Comparison of ENCODE assay signal across 8 cellular contexts in the genomic region with DNA sequence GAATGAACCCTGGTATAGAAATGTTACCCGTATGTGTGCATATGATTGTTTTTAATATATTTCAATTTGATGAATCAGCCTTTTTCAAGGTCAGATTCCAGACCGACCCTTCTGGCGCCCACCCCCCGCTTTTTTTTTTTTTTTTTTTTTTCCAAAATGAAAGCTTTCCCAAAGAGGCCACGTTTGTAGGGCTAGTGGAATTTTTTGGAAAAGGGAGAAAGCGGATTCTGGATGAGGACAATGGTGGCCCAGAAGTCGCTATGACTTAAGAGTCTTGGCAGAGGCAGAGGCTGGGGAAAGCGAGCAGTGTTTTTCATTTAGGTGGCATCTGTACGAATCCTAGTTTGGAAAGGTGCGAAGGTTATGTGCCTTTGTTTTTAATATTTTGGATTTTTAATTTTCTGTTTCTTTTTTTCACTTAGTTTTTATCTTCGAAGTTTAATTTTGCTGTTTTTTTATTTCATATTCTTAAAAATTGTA. TPM values are rescaled to one million over a fixed set of nuclear protein-coding genes. Genes with fewer than 3 reads are reported as not detected.
DNase-seq lines count a peak whose midpoint lies in the region; ATAC-seq and TF ChIP-seq lines count a peak whose summit lies in the region.

No MANE protein-coding gene starts in this region.

- peaks cover 2% of the 10 kb centered on the region for H3K9me3 Mint-ChIP-seq in glutamatergic neuron (ENCODE audit: unreplicated experiment)

- H3K9me3 ChIP-seq in WERI-Rb-1 (ENCODE audit: severe bottlenecking) = no peaks in the 10 kb centered on the region
- no peaks in the 10 kb centered on the region for H3K9me3 ChIP-seq in smooth muscle cell (replicated peaks; ENCODE audit: low read depth)

- 56% methylated on average over 11 of the region's 11 CpGs for WGBS in smooth muscle cell (ENCODE audit: low lambda C conversion rate)

- H3K27ac Mint-ChIP-seq in glutamatergic neuron (ENCODE audit: unreplicated experiment) = peak overlapping the region; percentile 99

- peak overlapping the region; percentile 96 for H3K4me3 Mint-ChIP-seq in glutamatergic neuron (ENCODE audit: unreplicated experiment)

- no peaks in the 10 kb centered on the region for H3F3A ChIP-seq in smooth muscle cell (ENCODE audit: low read depth)

- H3K27me3 ChIP-seq in WERI-Rb-1 (ENCODE audit: insufficient read depth, low read depth, severe bottlenecking) (peaks cover 6% of the 10 kb centered on the region), smooth muscle cell (ENCODE audit: low read depth) (no peaks in the 10 kb centered on the region)

- no peaks in the 10 kb centered on the region for H3K36me3 ChIP-seq in WERI-Rb-1
- H3K36me3 ChIP-seq in smooth muscle cell (ENCODE audit: low read depth) = no peaks in the 10 kb centered on the region

- H3K4me3 ChIP-seq in WERI-Rb-1 (ENCODE audit: low read depth, low read length) = peak overlapping the region; percentile 57
- peak overlapping the region; percentile 73 for H3K4me3 ChIP-seq in smooth muscle cell

- H3K9ac ChIP-seq in smooth muscle cell (ENCODE audit: low read depth) = no peak overlapping the region

- ATAC-seq in HG03442 (IDR thresholded peaks at IDR 0.05; ENCODE audit: unreplicated experiment) = no peak

- no peak overlapping the region for H2AFZ ChIP-seq in smooth muscle cell (ENCODE audit: low read depth)

- no peak for TF ChIP-seq CTCF in WERI-Rb-1 (IDR thresholded peaks at IDR 0.05; ENCODE audit: low read depth, low read length)
- TF ChIP-seq CTCF in glutamatergic neuron (IDR thresholded peaks at IDR 0.05; ENCODE audit: partially characterized antibody, unreplicated experiment) = no peak
- TF ChIP-seq CTCF in smooth muscle cell (IDR thresholded peaks at IDR 0.05; ENCODE audit: borderline replicate concordance, insufficient read depth, poor library complexity, severe bottlenecking) = no peak

- no peaks in the 10 kb centered on the region for H3K4me1 ChIP-seq in smooth muscle cell (ENCODE audit: low read depth)

- H3K4me2 ChIP-seq in smooth muscle cell = peak overlapping the region; percentile 84

- H3K79me2 ChIP-seq in smooth muscle cell (ENCODE audit: low read depth) = peaks cover 6% of the 10 kb centered on the region

- DNase-seq in DMS 273 (lab: John Stamatoyannopoulos, UW; ENCODE audit: unreplicated experiment) (peak; percentile 36), DMS 273 treated with DMSO at 0.1 percent for 48 hours (lab: John Stamatoyannopoulos, UW) (no peak), WERI-Rb-1 (no peak), glutamatergic neuron (no peak), smooth muscle cell (lab: John Stamatoyannopoulos, UW; ENCODE audit: unreplicated experiment) (no peak), NCI-H226 (no peak), NCI-H2196 (lab: John Stamatoyannopoulos, UW; ENCODE audit: unreplicated experiment) (no peak)

- no peaks in the 10 kb centered on the region for H3K36me3 Mint-ChIP-seq in glutamatergic neuron (ENCODE audit: unreplicated experiment)

- H3K27ac ChIP-seq in WERI-Rb-1 = no peak overlapping the region
- H3K27ac ChIP-seq in smooth muscle cell (ENCODE audit: low read depth) = no peak overlapping the region

- no peaks in the 10 kb centered on the region for H3K27me3 Mint-ChIP-seq in glutamatergic neuron (ENCODE audit: unreplicated experiment)

- H4K20me1 ChIP-seq in smooth muscle cell (ENCODE audit: low read depth) = no peaks in the 10 kb centered on the region

- H3K4me1 Mint-ChIP-seq in glutamatergic neuron (ENCODE audit: low read depth, unreplicated experiment) = no peaks in the 10 kb centered on the region

RNA-seq across cellular contexts. Expression of gene NDUFB11, which starts 14.6 kb away (rescaled TPM):
- total RNA-seq in glutamatergic neuron (ENCODE audit: unreplicated experiment) = 161 TPM
- total RNA-seq in smooth muscle cell = 67.4 and 82.6 TPM in 2 replicates
- polyA plus RNA-seq in smooth muscle cell = 167 and 178 TPM in 2 replicates

RNA-seq across cellular contexts. Expression of gene RBM10, which starts 15.1 kb away (rescaled TPM):
- 74.6 TPM for total RNA-seq in glutamatergic neuron (ENCODE audit: unreplicated experiment)
- total RNA-seq in smooth muscle cell = 17.6 and 18.3 TPM in 2 replicates
- 39.2 and 42.7 TPM in 2 replicates for polyA plus RNA-seq in smooth muscle cell

RNA-seq across cellular contexts. Expression of gene RGN, which starts 51.7 kb away (rescaled TPM):
- total RNA-seq in glutamatergic neuron (ENCODE audit: unreplicated experiment) (2.7 TPM), smooth muscle cell (1.1 and 2.5 TPM in 2 replicates)
- polyA plus RNA-seq in smooth muscle cell = 0.96 and 3.6 TPM in 2 replicates
